30 cellular contexts compared by ENCODE assay signal in genomic region chr10:72899545-72899944, GRCh38. TPM values are rescaled to one million over a fixed set of nuclear protein-coding genes. Genes with fewer than 3 reads are reported as not detected.
"Had no signal": no experiment of that assay in that cellular context is flagged by ENCODE, and none has a peak within 500 bp of the region (broad histone marks: within the 10 kb centered on the region; RNA-seq: fewer than 3 reads in every experiment).

No MANE protein-coding gene starts in this region.

- H3K9me3 ChIP-seq: stomach, suprapubic skin, testis, thoracic aorta, thyroid gland, tibial artery, tibial nerve, transverse colon, upper lobe of left lung, upper lobe of right lung, uterus, vagina had no signal

- H3K27me3 ChIP-seq: suprapubic skin, testis, thyroid gland, tibial artery, tibial nerve, transverse colon, upper lobe of left lung, upper lobe of right lung, uterus, vagina had no signal

- H3K36me3 ChIP-seq: stomach, suprapubic skin, thoracic aorta, thyroid gland, tibial artery, tibial nerve, transverse colon, upper lobe of left lung, upper lobe of right lung, uterus, vagina had no signal

- H3K27ac ChIP-seq: stomach, suprapubic skin, testis, thoracic aorta, thyroid gland, tibial artery, tibial nerve, transverse colon, upper lobe of left lung, upper lobe of right lung, uterus, vagina had no signal

- H3K4me1 ChIP-seq: stomach, suprapubic skin, testis, thyroid gland, tibial artery, tibial nerve, upper lobe of left lung, upper lobe of right lung, uterus, vagina had no signal

- H3K4me3 ChIP-seq: stomach, suprapubic skin, testis, thoracic aorta, thyroid gland, tibial artery, tibial nerve, transverse colon, upper lobe of left lung, upper lobe of right lung, uterus, vagina had no signal

- ATAC-seq: stimulated activated effector memory CD8-positive, alpha-beta T cell treated with anti-CD3 and anti-CD28 coated beads, Interleukin-12 subunit alpha, Interleukin-12 subunit beta, amount 100 ng/mL, for 72 hours; stimulated activated memory B cell treated with anti-CD40 and anti-IgM and Interleukin-4, amounts not matched to agents 10 μg/mL and 1 μg/mL and 100 μg/mL, for 72 hours; stimulated activated naive B cell treated with anti-CD40 and anti-IgM and Interleukin-4, amounts not matched to agents 10 μg/mL and 1 μg/mL and 100 μg/mL, for 72 hours; stimulated activated naive CD8-positive, alpha-beta T cell treated with anti-CD3 and anti-CD28 coated beads, Interleukin-15, amount 100 ng/mL, for 72 hours; stimulated activated naive CD8-positive, alpha-beta T cell treated with anti-CD3 and anti-CD28 coated beads, Interleukin-15, Interleukin-2, amounts not matched to agents 100 U/mL and 50 U/mL, for 24 hours; upper lobe of right lung had no signal

- DNase-seq: stimulated activated CD4-positive, alpha-beta T cell treated with anti-CD3 and anti-CD28 coated beads, Interleukin-2, amount 100 ng/mL, for 48 hours; stimulated activated CD4-positive, alpha-beta T cell treated with anti-CD3 and anti-CD28 coated beads, Interleukin-4, amount 100 ng/mL, for 1 hour; stimulated activated CD4-positive, alpha-beta T cell treated with anti-CD3 and anti-CD28 coated beads, Interleukin-4, amount 100 ng/mL, for 24 hours; stimulated activated CD4-positive, alpha-beta T cell treated with anti-CD3 and anti-CD28 coated beads, Interleukin-4, amount 100 ng/mL, for 4 hours; stimulated activated CD8-positive, alpha-beta memory T cell treated with anti-CD3 and anti-CD28 coated beads, Interleukin-4, amount 100 ng/mL, for 48 hours; stimulated activated naive B cell treated with anti-CD40 and anti-IgM and Interleukin-4, amounts not matched to agents 10 μg/mL and 1 μg/mL and 100 μg/mL, for 72 hours; stimulated activated naive CD4-positive, alpha-beta T cell; stimulated activated naive CD4-positive, alpha-beta T cell treated with Interleukin-2 at 50 U/mL for 16 hours; stimulated activated naive CD8-positive, alpha-beta T cell treated with anti-CD3 and anti-CD28 coated beads, Interleukin-15, amount 100 ng/mL, for 72 hours; stimulated activated naive CD8-positive, alpha-beta T cell treated with anti-CD3 and anti-CD28 coated beads, Interleukin-15, Interleukin-2, amounts not matched to agents 100 U/mL and 50 U/mL, for 24 hours; stomach; substantia nigra; testis; thyroid gland; tibial artery; transverse colon; trophoblast cell; upper lobe of left lung; upper lobe of right lung; uterus had no signal

RNA-seq across cellular contexts. Expression of gene OIT3, which starts 6.0 kb away (rescaled TPM):
- total RNA-seq: subcutaneous adipose tissue, suprapubic skin, thoracic aorta, tibial nerve, upper lobe of right lung, vagina had no signal

RNA-seq across cellular contexts. Expression of gene PLA2G12B, which starts 55.1 kb away (rescaled TPM):
- total RNA-seq: subcutaneous adipose tissue, suprapubic skin, temporal lobe, testis, thoracic aorta, thyroid gland, tibial nerve, ureter, urinary bladder, uterus, vagina had no signal
- polyA plus RNA-seq: stomach, urinary bladder had no signal
